ENCODE assay signal across 1 cellular context in the genomic region with DNA sequence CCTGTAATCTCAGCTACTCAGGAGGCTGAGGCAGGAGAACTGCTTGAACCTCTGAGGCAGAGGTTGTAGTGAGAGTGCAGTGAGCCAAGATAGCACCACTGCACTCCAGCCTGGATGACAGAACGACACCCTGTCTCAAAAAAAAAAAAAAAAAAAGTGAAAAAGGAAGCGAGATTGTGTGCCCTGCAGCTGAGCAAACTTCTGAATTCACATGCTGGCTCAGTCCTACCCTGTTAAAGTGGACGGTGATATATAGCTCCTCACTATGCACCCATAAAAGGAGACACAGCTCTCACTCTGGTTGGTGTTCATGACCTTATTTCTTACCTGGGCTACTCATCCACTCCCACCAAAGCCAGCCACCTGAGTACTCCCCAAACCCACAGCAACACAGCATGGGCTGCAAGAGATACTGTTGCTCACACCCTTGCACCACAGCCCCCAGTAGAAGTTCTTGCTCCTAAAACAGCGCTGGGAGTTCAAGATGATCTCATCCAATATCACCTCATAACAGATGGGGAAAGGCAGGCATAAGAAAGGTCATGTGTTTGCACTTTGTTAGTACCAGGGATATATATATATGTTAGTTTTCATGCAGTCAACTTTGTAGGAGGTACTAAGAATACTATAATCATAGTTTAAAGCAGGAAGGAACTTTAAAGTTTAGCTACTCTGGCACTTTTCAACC.
TF ChIP-seq lines count a peak whose summit lies in the region.

No MANE protein-coding gene starts in this region.

TF ChIP-seq in GM12878, 131 proteins besides CTCF, POLR2A, EP300 and RAD21 (continued from another document):
- TF ChIP-seq, protein P1, sequence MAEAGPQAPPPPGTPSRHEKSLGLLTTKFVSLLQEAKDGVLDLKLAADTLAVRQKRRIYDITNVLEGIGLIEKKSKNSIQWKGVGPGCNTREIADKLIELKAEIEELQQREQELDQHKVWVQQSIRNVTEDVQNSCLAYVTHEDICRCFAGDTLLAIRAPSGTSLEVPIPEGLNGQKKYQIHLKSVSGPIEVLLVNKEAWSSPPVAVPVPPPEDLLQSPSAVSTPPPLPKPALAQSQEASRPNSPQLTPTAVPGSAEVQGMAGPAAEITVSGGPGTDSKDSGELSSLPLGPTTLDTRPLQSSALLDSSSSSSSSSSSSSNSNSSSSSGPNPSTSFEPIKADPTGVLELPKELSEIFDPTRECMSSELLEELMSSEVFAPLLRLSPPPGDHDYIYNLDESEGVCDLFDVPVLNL (IDR thresholded peaks at IDR 0.05; ENCODE audit: low read depth, low read length) = no peak
- no peak for TF ChIP-seq CEBPB (IDR thresholded peaks at IDR 0.05; ENCODE audit: borderline replicate concordance in 1 of 2, low read depth in 2 of 2, low read length in 2 of 2)
